Comparison of ENCODE assay signal across 16 cellular contexts in genomic region chr17:12421646-12422306, GRCh38.
DNase-seq lines count a peak whose midpoint lies in the region; ATAC-seq, FAIRE-seq and TF ChIP-seq lines count a peak whose summit lies in the region.
"Had no signal": no experiment of that assay in that cellular context is flagged by ENCODE, and none has a peak within 500 bp of the region (broad histone marks: within the 10 kb centered on the region; RNA-seq: fewer than 3 reads in every experiment).

No MANE protein-coding gene starts in this region.

- no peak for TF ChIP-seq CTCF in testis (IDR thresholded peaks at IDR 0.05)

- H3K36me3 ChIP-seq in small intestine (ENCODE audit: control insufficient read depth in 2 of 2, insufficient read depth in 2 of 2, low read length in 2 of 2) (no peaks in the 10 kb centered on the region), testis (ENCODE audit: low read depth, missing control alignments) (no peaks in the 10 kb centered on the region)
- no peaks in the 10 kb centered on the region for H3K36me3 ChIP-seq in effector memory CD4-positive, alpha-beta T cell (ENCODE audit: control insufficient read depth, insufficient read depth, low read length)
- H3K36me3 ChIP-seq: left ventricle myocardium inferior had no signal

- H3K4me1 ChIP-seq in small intestine (ENCODE audit: control insufficient read depth in 2 of 2, insufficient read depth in 1 of 2, low read depth in 1 of 2, low read length in 1 of 2) (no peaks in the 10 kb centered on the region), testis (no peaks in the 10 kb centered on the region)
- H3K4me1 ChIP-seq in effector memory CD4-positive, alpha-beta T cell (ENCODE audit: control insufficient read depth, insufficient read depth, low read length, poor library complexity, severe bottlenecking) = no peaks in the 10 kb centered on the region
- H3K4me1 ChIP-seq: A549, left ventricle myocardium inferior, psoas muscle had no signal

- H3K27ac ChIP-seq in small intestine (ENCODE audit: low read depth in 1 of 2, low read length in 1 of 2) (peak overlapping the region in 1 of 2 donors; percentile 47), testis (no peak overlapping the region)
- no peak overlapping the region for H3K27ac ChIP-seq in effector memory CD4-positive, alpha-beta T cell (ENCODE audit: insufficient read depth, low read length, poor library complexity, severe bottlenecking)
- H3K27ac ChIP-seq: left ventricle myocardium inferior, psoas muscle had no signal

- ATAC-seq in GM19463 (IDR thresholded peaks at IDR 0.05; ENCODE audit: unreplicated experiment) (peak; percentile 91), HG03159 (IDR thresholded peaks at IDR 0.05; ENCODE audit: unreplicated experiment) (peak; percentile 90)
- ATAC-seq: A549; activated T-helper 17 cell treated with anti-CD3 and anti-CD28 coated beads, Interleukin-2, amount 50 U/mL, for 72 hours; psoas muscle had no signal

- FAIRE-seq in small intestine (lab: Jason Lieb, UNC) = no peak
- FAIRE-seq: A549 had no signal

- H3K27me3 ChIP-seq in small intestine (ENCODE audit: control insufficient read depth in 2 of 2, insufficient read depth in 2 of 2, low read length in 2 of 2) (no peaks in the 10 kb centered on the region), testis (no peaks in the 10 kb centered on the region)
- H3K27me3 ChIP-seq in effector memory CD4-positive, alpha-beta T cell (replicated peaks; ENCODE audit: control insufficient read depth, insufficient read depth, low read length, poor library complexity, severe bottlenecking) = no peaks in the 10 kb centered on the region

- H3K4me3 ChIP-seq in small intestine (ENCODE audit: low read depth in 1 of 2, low read length in 2 of 2) (no peak overlapping the region), testis (no peak overlapping the region)
- no peak overlapping the region for H3K4me3 ChIP-seq in effector memory CD4-positive, alpha-beta T cell (ENCODE audit: insufficient read depth, low read depth, low read length, poor library complexity, severe bottlenecking)
- H3K4me3 ChIP-seq: A549, left ventricle myocardium inferior, psoas muscle had no signal

- WGBS in small intestine, 3 donors = 47 to 61% (median 54%) methylated on average over 15 of the region's 15 CpGs
- 66 to 70% methylated on average over 15 of the region's 15 CpGs for WGBS in testis, 2 donors

- DNase-seq in D341Med (ENCODE audit: low spot score) (peak; percentile 53), germinal center (ENCODE audit: low spot score) (peak; percentile 5), AG08395 (ENCODE audit: low spot score) (no peak), small intestine (no peak), testis (no peak)
- DNase-seq in effector memory CD4-positive, alpha-beta T cell = no peak
- DNase-seq: central memory CD4-positive, alpha-beta T cell; DMS 273 treated with DMSO at 0.1 percent for 48 hours; KG1; psoas muscle; SHP77 treated with DMSO at 0.1 percent for 48 hours had no signal

- intact Hi-C loops in testis (cut with DNase I; ENCODE audit: low total_unique reads) = no loop called here

- H3K9me3 ChIP-seq in small intestine (ENCODE audit: control insufficient read depth, low read depth) (no peaks in the 10 kb centered on the region), testis (no peaks in the 10 kb centered on the region)
- H3K9me3 ChIP-seq in effector memory CD4-positive, alpha-beta T cell (ENCODE audit: control insufficient read depth, low read length) = no peaks in the 10 kb centered on the region
- H3K9me3 ChIP-seq: A549 had no signal

- TF ChIP-seq POLR2A in testis (IDR thresholded peaks at IDR 0.05) = no peak

Comparison
In these comparisons a context has a peak if more than half of its experiments do, and no peak if none do; other contexts are left out.
1. DNase-seq: peak in D341Med (single experiment) and germinal center (single experiment); none in AG08395 (single experiment), small intestine (single experiment), effector memory CD4-positive, alpha-beta T cell (0 of 3) and testis (single experiment).